In the genomic region with DNA sequence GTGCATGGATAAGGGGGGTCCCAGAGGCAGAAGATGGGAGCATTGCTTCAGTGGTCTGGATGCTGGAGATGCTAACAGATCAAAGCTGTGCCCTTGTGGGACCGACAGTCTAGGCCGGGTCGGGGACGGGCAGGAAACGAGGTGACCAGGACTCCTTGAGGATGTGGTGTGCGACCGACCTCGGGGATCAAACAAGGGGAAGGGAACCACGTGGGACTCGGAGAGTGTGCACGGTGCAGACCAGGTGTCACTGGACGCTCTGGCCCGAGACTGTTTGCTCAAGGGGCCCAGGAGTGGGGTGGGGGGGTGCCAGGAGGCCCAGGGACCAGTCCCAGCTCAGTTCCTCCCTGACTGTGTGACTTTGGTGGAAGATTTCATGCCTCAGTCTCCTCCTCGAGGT, we compare ENCODE assay signal across 1 cellular context.
TF ChIP-seq lines count a peak whose summit lies in the region.

No MANE protein-coding gene starts in this region.

TF ChIP-seq in HepG2, 621 proteins besides CTCF, POLR2A, EP300 and RAD21 (continued from another document and continues in another):
- TF ChIP-seq, protein P1, sequence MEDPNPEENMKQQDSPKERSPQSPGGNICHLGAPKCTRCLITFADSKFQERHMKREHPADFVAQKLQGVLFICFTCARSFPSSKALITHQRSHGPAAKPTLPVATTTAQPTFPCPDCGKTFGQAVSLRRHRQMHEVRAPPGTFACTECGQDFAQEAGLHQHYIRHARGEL (CRISPR knock-in tag; IDR thresholded peaks at IDR 0.05), result no peak
- no peak for TF ChIP-seq ZNF713 (CRISPR knock-in tag; IDR thresholded peaks at IDR 0.05)
- no peak for TF ChIP-seq ZNF468 (CRISPR knock-in tag; IDR thresholded peaks at IDR 0.05)
- TF ChIP-seq, protein P2, sequence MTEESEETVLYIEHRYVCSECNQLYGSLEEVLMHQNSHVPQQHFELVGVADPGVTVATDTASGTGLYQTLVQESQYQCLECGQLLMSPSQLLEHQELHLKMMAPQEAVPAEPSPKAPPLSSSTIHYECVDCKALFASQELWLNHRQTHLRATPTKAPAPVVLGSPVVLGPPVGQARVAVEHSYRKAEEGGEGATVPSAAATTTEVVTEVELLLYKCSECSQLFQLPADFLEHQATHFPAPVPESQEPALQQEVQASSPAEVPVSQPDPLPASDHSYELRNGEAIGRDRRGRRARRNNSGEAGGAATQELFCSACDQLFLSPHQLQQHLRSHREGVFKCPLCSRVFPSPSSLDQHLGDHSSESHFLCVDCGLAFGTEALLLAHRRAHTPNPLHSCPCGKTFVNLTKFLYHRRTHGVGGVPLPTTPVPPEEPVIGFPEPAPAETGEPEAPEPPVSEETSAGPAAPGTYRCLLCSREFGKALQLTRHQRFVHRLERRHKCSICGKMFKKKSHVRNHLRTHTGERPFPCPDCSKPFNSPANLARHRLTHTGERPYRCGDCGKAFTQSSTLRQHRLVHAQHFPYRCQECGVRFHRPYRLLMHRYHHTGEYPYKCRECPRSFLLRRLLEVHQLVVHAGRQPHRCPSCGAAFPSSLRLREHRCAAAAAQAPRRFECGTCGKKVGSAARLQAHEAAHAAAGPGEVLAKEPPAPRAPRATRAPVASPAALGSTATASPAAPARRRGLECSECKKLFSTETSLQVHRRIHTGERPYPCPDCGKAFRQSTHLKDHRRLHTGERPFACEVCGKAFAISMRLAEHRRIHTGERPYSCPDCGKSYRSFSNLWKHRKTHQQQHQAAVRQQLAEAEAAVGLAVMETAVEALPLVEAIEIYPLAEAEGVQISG (CRISPR knock-in tag; IDR thresholded peaks at IDR 0.05), result peak; percentile 40
- TF ChIP-seq PPARG (CRISPR knock-in tag; conservative IDR thresholded peaks at IDR 0.05), result no peak
- TF ChIP-seq BORCS8-MEF2B (CRISPR knock-in tag; IDR thresholded peaks at IDR 0.05), result no peak
- no peak for TF ChIP-seq TOPORS (CRISPR knock-in tag; IDR thresholded peaks at IDR 0.05)
- TF ChIP-seq NBN (conservative IDR thresholded peaks at IDR 0.05), result no peak
- TF ChIP-seq, protein P3, sequence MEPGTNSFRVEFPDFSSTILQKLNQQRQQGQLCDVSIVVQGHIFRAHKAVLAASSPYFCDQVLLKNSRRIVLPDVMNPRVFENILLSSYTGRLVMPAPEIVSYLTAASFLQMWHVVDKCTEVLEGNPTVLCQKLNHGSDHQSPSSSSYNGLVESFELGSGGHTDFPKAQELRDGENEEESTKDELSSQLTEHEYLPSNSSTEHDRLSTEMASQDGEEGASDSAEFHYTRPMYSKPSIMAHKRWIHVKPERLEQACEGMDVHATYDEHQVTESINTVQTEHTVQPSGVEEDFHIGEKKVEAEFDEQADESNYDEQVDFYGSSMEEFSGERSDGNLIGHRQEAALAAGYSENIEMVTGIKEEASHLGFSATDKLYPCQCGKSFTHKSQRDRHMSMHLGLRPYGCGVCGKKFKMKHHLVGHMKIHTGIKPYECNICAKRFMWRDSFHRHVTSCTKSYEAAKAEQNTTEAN (CRISPR knock-in tag; conservative IDR thresholded peaks at IDR 0.05), result no peak
- TF ChIP-seq ZBTB38 (CRISPR knock-in tag; IDR thresholded peaks at IDR 0.05), result 0 out of 2 replicates have a peak, but pooled peaks have one; percentile 21
- TF ChIP-seq GATAD1 (CRISPR knock-in tag; IDR thresholded peaks at IDR 0.05), result no peak
- no peak for TF ChIP-seq SNRNP70 (IDR thresholded peaks at IDR 0.05; ENCODE audit: low read depth, low read length)
- TF ChIP-seq, protein P4, sequence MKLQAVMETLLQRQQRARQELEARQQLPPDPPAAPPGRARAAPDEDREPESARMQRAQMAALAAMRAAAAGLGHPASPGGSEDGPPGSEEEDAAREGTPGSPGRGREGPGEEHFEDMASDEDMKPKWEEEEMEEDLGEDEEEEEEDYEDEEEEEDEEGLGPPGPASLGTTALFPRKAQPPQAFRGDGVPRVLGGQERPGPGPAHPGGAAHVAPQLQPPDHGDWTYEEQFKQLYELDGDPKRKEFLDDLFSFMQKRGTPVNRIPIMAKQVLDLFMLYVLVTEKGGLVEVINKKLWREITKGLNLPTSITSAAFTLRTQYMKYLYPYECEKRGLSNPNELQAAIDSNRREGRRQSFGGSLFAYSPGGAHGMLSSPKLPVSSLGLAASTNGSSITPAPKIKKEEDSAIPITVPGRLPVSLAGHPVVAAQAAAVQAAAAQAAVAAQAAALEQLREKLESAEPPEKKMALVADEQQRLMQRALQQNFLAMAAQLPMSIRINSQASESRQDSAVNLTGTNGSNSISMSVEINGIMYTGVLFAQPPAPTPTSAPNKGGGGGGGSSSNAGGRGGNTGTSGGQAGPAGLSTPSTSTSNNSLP (IDR thresholded peaks at IDR 0.05; ENCODE audit: low read depth, low read length), result no peak
- 0 out of 4 replicates have a peak, but pooled peaks of 1 of the 2 experiments have one; percentile 36 for TF ChIP-seq KLF16 (CRISPR knock-in tag; IDR thresholded peaks at IDR 0.05)
- TF ChIP-seq ZKSCAN8 (CRISPR knock-in tag; IDR thresholded peaks at IDR 0.05; ENCODE audit: borderline replicate concordance), result 0 out of 2 replicates have a peak, but pooled peaks have one; percentile 18
- no peak for TF ChIP-seq SMC3 (IDR thresholded peaks at IDR 0.05; ENCODE audit: low read length)
- TF ChIP-seq, protein P5, sequence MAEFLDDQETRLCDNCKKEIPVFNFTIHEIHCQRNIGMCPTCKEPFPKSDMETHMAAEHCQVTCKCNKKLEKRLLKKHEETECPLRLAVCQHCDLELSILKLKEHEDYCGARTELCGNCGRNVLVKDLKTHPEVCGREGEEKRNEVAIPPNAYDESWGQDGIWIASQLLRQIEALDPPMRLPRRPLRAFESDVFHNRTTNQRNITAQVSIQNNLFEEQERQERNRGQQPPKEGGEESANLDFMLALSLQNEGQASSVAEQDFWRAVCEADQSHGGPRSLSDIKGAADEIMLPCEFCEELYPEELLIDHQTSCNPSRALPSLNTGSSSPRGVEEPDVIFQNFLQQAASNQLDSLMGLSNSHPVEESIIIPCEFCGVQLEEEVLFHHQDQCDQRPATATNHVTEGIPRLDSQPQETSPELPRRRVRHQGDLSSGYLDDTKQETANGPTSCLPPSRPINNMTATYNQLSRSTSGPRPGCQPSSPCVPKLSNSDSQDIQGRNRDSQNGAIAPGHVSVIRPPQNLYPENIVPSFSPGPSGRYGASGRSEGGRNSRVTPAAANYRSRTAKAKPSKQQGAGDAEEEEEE (CRISPR knock-in tag; IDR thresholded peaks at IDR 0.05; ENCODE audit: borderline replicate concordance), result no peak
- TF ChIP-seq REPIN1 (CRISPR knock-in tag; IDR thresholded peaks at IDR 0.05; ENCODE audit: borderline replicate concordance, low read depth), result no peak
- peak; percentile 43; the same call in 1 of the 2 replicates for TF ChIP-seq SALL1 (CRISPR knock-in tag; IDR thresholded peaks at IDR 0.05)
- TF ChIP-seq ZNF773 (CRISPR knock-in tag; IDR thresholded peaks at IDR 0.05; ENCODE audit: borderline replicate concordance), result no peak
- no peak for TF ChIP-seq MTA3 (CRISPR knock-in tag; IDR thresholded peaks at IDR 0.05)
- no peak for TF ChIP-seq FOXA1 (IDR thresholded peaks at IDR 0.05)
- TF ChIP-seq FOXA1 (CRISPR knock-in tag; IDR thresholded peaks at IDR 0.05), result 0 out of 2 replicates have a peak, but pooled peaks have one; percentile 27
- TF ChIP-seq ZNF619 (CRISPR knock-in tag; IDR thresholded peaks at IDR 0.05), result no peak
- no peak for TF ChIP-seq ZNF7 (CRISPR knock-in tag; IDR thresholded peaks at IDR 0.05)
- no peak for TF ChIP-seq PAWR (CRISPR knock-in tag; IDR thresholded peaks at IDR 0.05; ENCODE audit: borderline replicate concordance)
- no peak for TF ChIP-seq SOX13 (IDR thresholded peaks at IDR 0.05)
- no peak for TF ChIP-seq SOX13 (CRISPR knock-in tag; conservative IDR thresholded peaks at IDR 0.05 in 1 of 2, IDR thresholded peaks at IDR 0.05 in 1 of 2)
- TF ChIP-seq ZNF180 (CRISPR knock-in tag; IDR thresholded peaks at IDR 0.05; ENCODE audit: borderline replicate concordance, low read depth), result no peak
- TF ChIP-seq ZNF354B (CRISPR knock-in tag; IDR thresholded peaks at IDR 0.05), result no peak
- TF ChIP-seq, protein P6, sequence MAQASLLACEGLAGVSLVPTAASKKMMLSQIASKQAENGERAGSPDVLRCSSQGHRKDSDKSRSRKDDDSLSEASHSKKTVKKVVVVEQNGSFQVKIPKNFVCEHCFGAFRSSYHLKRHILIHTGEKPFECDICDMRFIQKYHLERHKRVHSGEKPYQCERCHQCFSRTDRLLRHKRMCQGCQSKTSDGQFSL (CRISPR knock-in tag; IDR thresholded peaks at IDR 0.05), result peak; percentile 79
- no peak for TF ChIP-seq XBP1 (CRISPR knock-in tag; IDR thresholded peaks at IDR 0.05)
- TF ChIP-seq, protein P7, sequence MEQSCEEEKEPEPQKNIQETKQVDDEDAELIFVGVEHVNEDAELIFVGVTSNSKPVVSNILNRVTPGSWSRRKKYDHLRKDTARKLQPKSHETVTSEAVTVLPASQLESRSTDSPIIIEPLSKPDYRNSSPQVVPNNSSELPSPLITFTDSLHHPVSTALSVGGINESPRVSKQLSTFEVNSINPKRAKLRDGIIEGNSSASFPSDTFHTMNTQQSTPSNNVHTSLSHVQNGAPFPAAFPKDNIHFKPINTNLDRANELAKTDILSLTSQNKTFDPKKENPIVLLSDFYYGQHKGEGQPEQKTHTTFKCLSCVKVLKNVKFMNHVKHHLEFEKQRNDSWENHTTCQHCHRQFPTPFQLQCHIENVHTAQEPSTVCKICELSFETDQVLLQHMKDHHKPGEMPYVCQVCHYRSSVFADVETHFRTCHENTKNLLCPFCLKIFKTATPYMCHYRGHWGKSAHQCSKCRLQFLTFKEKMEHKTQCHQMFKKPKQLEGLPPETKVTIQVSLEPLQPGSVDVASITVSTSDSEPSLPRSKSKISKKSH (CRISPR knock-in tag; IDR thresholded peaks at IDR 0.05; ENCODE audit: borderline replicate concordance), result 0 out of 2 replicates have a peak, but pooled peaks have one; percentile 25
- TF ChIP-seq PRPF4 (IDR thresholded peaks at IDR 0.05; ENCODE audit: low read depth, low read length, poor library complexity, severe bottlenecking), result no peak
- no peak for TF ChIP-seq HES4 (CRISPR knock-in tag; IDR thresholded peaks at IDR 0.05; ENCODE audit: borderline replicate concordance)
- no peak for TF ChIP-seq KAT2B (IDR thresholded peaks at IDR 0.05; ENCODE audit: borderline replicate concordance, low read depth, low read length)
- no peak for TF ChIP-seq NFE2 (CRISPR knock-in tag; IDR thresholded peaks at IDR 0.05)
- no peak for TF ChIP-seq ZNF121 (CRISPR knock-in tag; IDR thresholded peaks at IDR 0.05)
- TF ChIP-seq ZNF607 (CRISPR knock-in tag; IDR thresholded peaks at IDR 0.05; ENCODE audit: borderline replicate concordance), result no peak
- no peak for TF ChIP-seq PCBP1 (IDR thresholded peaks at IDR 0.05; ENCODE audit: borderline replicate concordance, low read depth, low read length)
- no peak for TF ChIP-seq RBFOX2 (IDR thresholded peaks at IDR 0.05; ENCODE audit: low read depth, low read length)
- TF ChIP-seq, protein P8, sequence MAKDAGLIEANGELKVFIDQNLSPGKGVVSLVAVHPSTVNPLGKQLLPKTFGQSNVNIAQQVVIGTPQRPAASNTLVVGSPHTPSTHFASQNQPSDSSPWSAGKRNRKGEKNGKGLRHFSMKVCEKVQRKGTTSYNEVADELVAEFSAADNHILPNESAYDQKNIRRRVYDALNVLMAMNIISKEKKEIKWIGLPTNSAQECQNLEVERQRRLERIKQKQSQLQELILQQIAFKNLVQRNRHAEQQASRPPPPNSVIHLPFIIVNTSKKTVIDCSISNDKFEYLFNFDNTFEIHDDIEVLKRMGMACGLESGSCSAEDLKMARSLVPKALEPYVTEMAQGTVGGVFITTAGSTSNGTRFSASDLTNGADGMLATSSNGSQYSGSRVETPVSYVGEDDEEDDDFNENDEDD (CRISPR knock-in tag; IDR thresholded peaks at IDR 0.05; ENCODE audit: borderline replicate concordance), result peak; percentile 61; the same call in 1 of the 2 replicates
- no peak for TF ChIP-seq ZNF720 (CRISPR knock-in tag; IDR thresholded peaks at IDR 0.05)
- TF ChIP-seq SRY (CRISPR knock-in tag; IDR thresholded peaks at IDR 0.05), result no peak
- TF ChIP-seq, protein P9, sequence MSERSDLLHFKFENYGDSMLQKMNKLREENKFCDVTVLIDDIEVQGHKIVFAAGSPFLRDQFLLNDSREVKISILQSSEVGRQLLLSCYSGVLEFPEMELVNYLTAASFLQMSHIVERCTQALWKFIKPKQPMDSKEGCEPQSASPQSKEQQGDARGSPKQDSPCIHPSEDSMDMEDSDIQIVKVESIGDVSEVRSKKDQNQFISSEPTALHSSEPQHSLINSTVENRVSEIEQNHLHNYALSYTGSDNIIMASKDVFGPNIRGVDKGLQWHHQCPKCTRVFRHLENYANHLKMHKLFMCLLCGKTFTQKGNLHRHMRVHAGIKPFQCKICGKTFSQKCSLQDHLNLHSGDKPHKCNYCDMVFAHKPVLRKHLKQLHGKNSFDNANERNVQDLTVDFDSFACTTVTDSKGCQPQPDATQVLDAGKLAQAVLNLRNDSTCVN (CRISPR knock-in tag; IDR thresholded peaks at IDR 0.05; ENCODE audit: borderline replicate concordance), result no peak
- no peak for TF ChIP-seq ZFP36L1 (CRISPR knock-in tag; IDR thresholded peaks at IDR 0.05)
- TF ChIP-seq EZH2 (conservative IDR thresholded peaks at IDR 0.05; ENCODE audit: low read depth, low read length), result no peak
- TF ChIP-seq, protein P10, sequence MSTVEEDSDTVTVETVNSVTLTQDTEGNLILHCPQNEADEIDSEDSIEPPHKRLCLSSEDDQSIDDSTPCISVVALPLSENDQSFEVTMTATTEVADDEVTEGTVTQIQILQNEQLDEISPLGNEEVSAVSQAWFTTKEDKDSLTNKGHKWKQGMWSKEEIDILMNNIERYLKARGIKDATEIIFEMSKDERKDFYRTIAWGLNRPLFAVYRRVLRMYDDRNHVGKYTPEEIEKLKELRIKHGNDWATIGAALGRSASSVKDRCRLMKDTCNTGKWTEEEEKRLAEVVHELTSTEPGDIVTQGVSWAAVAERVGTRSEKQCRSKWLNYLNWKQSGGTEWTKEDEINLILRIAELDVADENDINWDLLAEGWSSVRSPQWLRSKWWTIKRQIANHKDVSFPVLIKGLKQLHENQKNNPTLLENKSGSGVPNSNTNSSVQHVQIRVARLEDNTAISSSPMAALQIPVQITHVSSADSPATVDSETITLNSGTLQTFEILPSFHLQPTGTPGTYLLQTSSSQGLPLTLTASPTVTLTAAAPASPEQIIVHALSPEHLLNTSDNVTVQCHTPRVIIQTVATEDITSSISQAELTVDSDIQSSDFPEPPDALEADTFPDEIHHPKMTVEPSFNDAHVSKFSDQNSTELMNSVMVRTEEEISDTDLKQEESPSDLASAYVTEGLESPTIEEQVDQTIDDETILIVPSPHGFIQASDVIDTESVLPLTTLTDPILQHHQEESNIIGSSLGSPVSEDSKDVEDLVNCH (CRISPR knock-in tag; IDR thresholded peaks at IDR 0.05), result no peak
- TF ChIP-seq, protein P11, sequence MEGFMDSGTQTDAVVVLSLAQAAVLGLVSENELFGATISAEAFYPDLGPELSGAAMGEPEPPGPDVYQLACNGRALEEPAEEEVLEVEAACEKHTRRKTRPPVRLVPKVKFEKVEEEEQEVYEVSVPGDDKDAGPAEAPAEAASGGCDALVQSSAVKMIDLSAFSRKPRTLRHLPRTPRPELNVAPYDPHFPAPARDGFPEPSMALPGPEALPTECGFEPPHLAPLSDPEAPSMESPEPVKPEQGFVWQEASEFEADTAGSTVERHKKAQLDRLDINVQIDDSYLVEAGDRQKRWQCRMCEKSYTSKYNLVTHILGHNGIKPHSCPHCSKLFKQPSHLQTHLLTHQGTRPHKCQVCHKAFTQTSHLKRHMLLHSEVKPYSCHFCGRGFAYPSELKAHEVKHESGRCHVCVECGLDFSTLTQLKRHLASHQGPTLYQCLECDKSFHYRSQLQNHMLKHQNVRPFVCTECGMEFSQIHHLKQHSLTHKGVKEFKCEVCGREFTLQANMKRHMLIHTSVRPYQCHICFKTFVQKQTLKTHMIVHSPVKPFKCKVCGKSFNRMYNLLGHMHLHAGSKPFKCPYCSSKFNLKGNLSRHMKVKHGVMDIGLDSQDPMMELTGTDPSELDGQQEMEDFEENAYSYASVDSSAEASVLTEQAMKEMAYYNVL (CRISPR knock-in tag; IDR thresholded peaks at IDR 0.05; ENCODE audit: borderline replicate concordance), result no peak
